8 cellular contexts compared by ENCODE assay signal in the genomic region with DNA sequence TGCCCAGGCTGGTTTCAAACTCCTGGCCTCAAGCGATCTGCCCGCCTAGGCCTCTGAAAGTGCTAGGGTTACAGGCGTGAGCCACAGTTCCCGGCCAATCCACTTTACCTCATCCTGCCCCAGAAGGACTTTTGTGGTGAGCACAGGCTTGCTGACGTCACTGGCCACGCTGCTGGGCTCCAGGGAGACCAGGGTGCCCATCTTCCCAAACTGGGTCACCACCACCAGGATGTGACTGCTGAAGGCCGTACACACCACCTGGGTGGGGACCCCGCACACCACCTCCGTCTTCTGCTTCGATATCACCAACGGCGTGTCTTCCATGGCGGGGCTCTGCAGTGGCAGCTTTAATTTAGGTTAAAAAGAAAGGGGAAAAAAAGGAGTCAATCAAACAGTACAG. TPM values are rescaled to one million over a fixed set of nuclear protein-coding genes. Genes with fewer than 3 reads are reported as not detected.
DNase-seq lines count a peak whose midpoint lies in the region; ATAC-seq and TF ChIP-seq lines count a peak whose summit lies in the region.

No MANE protein-coding gene starts in this region.

- H3K9me3 Mint-ChIP-seq in activated CD4-positive, alpha-beta T cell treated with anti-CD3 and anti-CD28 coated beads, Interleukin-2, amount 10 ng/mL, durations not matched to agents 7 days and 5 days = no peaks in the 10 kb centered on the region
- no peaks in the 10 kb centered on the region for H3K9me3 Mint-ChIP-seq in progenitor cell of endocrine pancreas (ENCODE audit: low read depth)

- H3K4me3 ChIP-seq in esophagus muscularis mucosa = peak overlapping the region; percentile 82 to 94 (median 83)

- peaks cover 21 to 41% (median 34%) of the 10 kb centered on the region in 4 donors for H3K4me1 ChIP-seq in esophagus muscularis mucosa

- TF ChIP-seq EP300 in esophagus muscularis mucosa (IDR thresholded peaks at IDR 0.05) = no peak

- TF ChIP-seq POLR2A in esophagus muscularis mucosa (IDR thresholded peaks at IDR 0.05; ENCODE audit: low read depth) = no peak

- H3K27ac Mint-ChIP-seq in activated CD4-positive, alpha-beta T cell treated with anti-CD3 and anti-CD28 coated beads, Interleukin-2, amount 10 ng/mL, durations not matched to agents 7 days and 5 days = peak overlapping the region; percentile 90
- peak overlapping the region; percentile 37 for H3K27ac Mint-ChIP-seq in progenitor cell of endocrine pancreas

- peaks cover 11% of the 10 kb centered on the region for H3K36me3 Mint-ChIP-seq in activated CD4-positive, alpha-beta T cell treated with anti-CD3 and anti-CD28 coated beads, Interleukin-2, amount 10 ng/mL, durations not matched to agents 7 days and 5 days (ENCODE audit: low read depth)
- peaks cover 9% of the 10 kb centered on the region for H3K36me3 Mint-ChIP-seq in progenitor cell of endocrine pancreas (ENCODE audit: insufficient read depth)

- POLR2A ChIA-PET in activated CD4-positive, alpha-beta T cell treated with anti-CD3 and anti-CD28 coated beads, Interleukin-2, amount 10 ng/mL, durations not matched to agents 7 days and 5 days (lab: Charles Lee) = no interaction called here

- WGBS in esophagus muscularis mucosa = 83% methylated on average over 13 of the region's 13 CpGs

- no peaks in the 10 kb centered on the region for H3K27me3 ChIP-seq in esophagus muscularis mucosa

- CTCF ChIA-PET in activated CD4-positive, alpha-beta T cell treated with anti-CD3 and anti-CD28 coated beads, Interleukin-2, amount 10 ng/mL, durations not matched to agents 7 days and 5 days (lab: Charles Lee) = interaction anchor here (0.7 kb wide), 2 partner anchors 275 to 286 kb away, joined by 3 read pairs; no protein-coding TSS in a partner anchor

- intact Hi-C loops in esophagus muscularis mucosa (cut with DNase I) = no loop called here

- H3K27me3 Mint-ChIP-seq in activated CD4-positive, alpha-beta T cell treated with anti-CD3 and anti-CD28 coated beads, Interleukin-2, amount 10 ng/mL, durations not matched to agents 7 days and 5 days = no peaks in the 10 kb centered on the region
- no peaks in the 10 kb centered on the region for H3K27me3 Mint-ChIP-seq in progenitor cell of endocrine pancreas

- H3K4me3 Mint-ChIP-seq in activated CD4-positive, alpha-beta T cell treated with anti-CD3 and anti-CD28 coated beads, Interleukin-2, amount 10 ng/mL, durations not matched to agents 7 days and 5 days = peak overlapping the region; percentile 86
- peak overlapping the region; percentile 75 for H3K4me3 Mint-ChIP-seq in progenitor cell of endocrine pancreas (ENCODE audit: low read depth)

- peak overlapping the region; percentile 92 to 99 (median 94) for H3K27ac ChIP-seq in esophagus muscularis mucosa (replicated peaks in 1 of 4)

- ATAC-seq in HG03354 (IDR thresholded peaks at IDR 0.05; ENCODE audit: poor library complexity, severe bottlenecking, unreplicated experiment) = no peak

- DNase-seq in activated CD4-positive, alpha-beta T cell treated with anti-CD3 and anti-CD28 coated beads, Interleukin-2, amount 10 ng/mL, durations not matched to agents 7 days and 5 days = peak; percentile 22
- no peak for DNase-seq in activated CD4-positive, alpha-beta T cell treated with anti-CD3 and anti-CD28 coated beads, Interleukin-2, amount 50 U/mL, for 1 hour
- DNase-seq in T-helper 9 cell = peak; percentile 36
- no peak for DNase-seq in esophagus muscularis mucosa (ENCODE audit: extremely low spot score)
- no peak for DNase-seq in progenitor cell of endocrine pancreas (ENCODE audit: low spot score, unreplicated experiment)
- no peak for DNase-seq in OCI-M2 (lab: John Stamatoyannopoulos, UW; ENCODE audit: unreplicated experiment)
- DNase-seq in germinal center (ENCODE audit: low spot score) = no peak

- no peaks in the 10 kb centered on the region for H3K9me3 ChIP-seq in esophagus muscularis mucosa

- TF ChIP-seq CTCF in esophagus muscularis mucosa (IDR thresholded peaks at IDR 0.05) (no peak), progenitor cell of endocrine pancreas (IDR thresholded peaks at IDR 0.05; ENCODE audit: unreplicated experiment) (no peak)

- H3K4me1 Mint-ChIP-seq in activated CD4-positive, alpha-beta T cell treated with anti-CD3 and anti-CD28 coated beads, Interleukin-2, amount 10 ng/mL, durations not matched to agents 7 days and 5 days = peaks cover 35% of the 10 kb centered on the region
- H3K4me1 Mint-ChIP-seq in progenitor cell of endocrine pancreas (ENCODE audit: low read depth) = peaks cover 19% of the 10 kb centered on the region

- H3K36me3 ChIP-seq in esophagus muscularis mucosa = peaks cover 4 to 33% (median 25%) of the 10 kb centered on the region in 4 donors

RNA-seq across cellular contexts. Expression of a gene that starts 0.8 kb away (rescaled TPM):
- total RNA-seq in activated CD4-positive, alpha-beta T cell treated with anti-CD3 and anti-CD28 coated beads, Interleukin-2, amount 10 ng/mL, durations not matched to agents 7 days and 5 days = 10 to 100 TPM; 23.1 to 29.3 TPM
- total RNA-seq in esophagus muscularis mucosa (10 to 100 TPM; 26.8 to 33.2 (median 29.3) TPM), progenitor cell of endocrine pancreas (29.1 and 32.1 TPM in 2 replicates)

RNA-seq across cellular contexts. Expression of a gene that starts 13.0 kb away (rescaled TPM):
- total RNA-seq in activated CD4-positive, alpha-beta T cell treated with anti-CD3 and anti-CD28 coated beads, Interleukin-2, amount 10 ng/mL, durations not matched to agents 7 days and 5 days = not detected
- total RNA-seq in esophagus muscularis mucosa (under 1 TPM in 2 of 4 donors, not detected in 2; 0.23 to 0.42 TPM), progenitor cell of endocrine pancreas (7.4 and 8.6 TPM in 2 replicates)

RNA-seq across cellular contexts. Expression of a gene that starts 38.5 kb away (rescaled TPM):
- 10 to 100 TPM; 24.7 to 29.3 TPM for total RNA-seq in activated CD4-positive, alpha-beta T cell treated with anti-CD3 and anti-CD28 coated beads, Interleukin-2, amount 10 ng/mL, durations not matched to agents 7 days and 5 days
- total RNA-seq in esophagus muscularis mucosa (100 to 1,000 TPM in 1 of 4 donors, 10 to 100 TPM in 3; 61.5 to 104 (median 83.0) TPM), progenitor cell of endocrine pancreas (21.5 and 26.2 TPM in 2 replicates)

Comparison
In these comparisons a context has a peak if more than half of its experiments do, and no peak if none do; other contexts are left out.
1. DNase-seq: peak in activated CD4-positive, alpha-beta T cell treated with anti-CD3 and anti-CD28 coated beads, Interleukin-2, amount 10 ng/mL, durations not matched to agents 7 days and 5 days (single experiment) and T-helper 9 cell (single experiment); none in activated CD4-positive, alpha-beta T cell treated with anti-CD3 and anti-CD28 coated beads, Interleukin-2, amount 50 U/mL, for 1 hour (single experiment), esophagus muscularis mucosa (single experiment), progenitor cell of endocrine pancreas (single experiment), OCI-M2 (single experiment) and germinal center (single experiment).